ENCODE assay signal across 21 cellular contexts in the genomic region with DNA sequence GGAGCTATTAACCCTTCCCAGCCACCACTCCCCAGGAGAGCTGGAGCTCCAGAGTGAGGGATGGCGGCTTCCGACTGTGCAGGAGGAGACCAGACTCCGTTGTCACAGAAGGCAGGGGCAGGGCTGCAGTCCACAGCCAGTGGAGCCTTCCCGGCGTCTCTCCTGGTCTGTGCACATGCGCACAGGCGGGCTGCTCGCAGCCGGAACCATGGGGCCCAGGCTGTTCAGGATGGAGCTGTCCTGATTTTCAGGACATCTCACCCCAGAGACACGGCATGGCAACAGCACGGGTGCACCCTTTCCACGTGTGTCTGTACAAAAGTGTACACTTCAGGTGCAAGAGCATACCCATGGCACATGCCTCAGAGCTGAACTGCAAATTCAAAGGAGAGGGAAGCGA. TPM values are rescaled to one million over a fixed set of nuclear protein-coding genes. Genes with fewer than 3 reads are reported as not detected.
DNase-seq lines count a peak whose midpoint lies in the region; ATAC-seq, FAIRE-seq and TF ChIP-seq lines count a peak whose summit lies in the region.
"Had no signal": no experiment of that assay in that cellular context is flagged by ENCODE, and none has a peak within 500 bp of the region (broad histone marks: within the 10 kb centered on the region; RNA-seq: fewer than 3 reads in every experiment).

No MANE protein-coding gene starts in this region.

- no peak overlapping the region for H3K27ac Mint-ChIP-seq in activated T-cell treated with anti-CD3 and anti-CD28 coated beads, Interleukin-2, amount 50 U/mL, for 24 hours

- H3K27me3 Mint-ChIP-seq in activated T-cell treated with anti-CD3 and anti-CD28 coated beads, Interleukin-2, amount 50 U/mL, for 24 hours, result no peaks in the 10 kb centered on the region
- H3K27me3 Mint-ChIP-seq: CD4-positive, CD25-positive, alpha-beta regulatory T cell; effector memory CD8-positive, alpha-beta T cell had no signal

- ATAC-seq in body of pancreas, result peak; percentile 21
- ATAC-seq in GM18519 (IDR thresholded peaks at IDR 0.05; ENCODE audit: low FRiP score, unreplicated experiment), result no peak
- ATAC-seq: effector memory CD8-positive, alpha-beta T cell had no signal

- H3K4me1 ChIP-seq in body of pancreas, result no peaks in the 10 kb centered on the region
- peaks cover 6 to 18% of the 10 kb centered on the region in 2 donors for H3K4me1 ChIP-seq in kidney (ENCODE audit: control insufficient read depth in 1 of 2, insufficient read depth in 1 of 2, low read depth in 1 of 2, low read length in 2 of 2)
- H3K4me1 ChIP-seq: SJCRH30, uterus had no signal

- H3K27me3 ChIP-seq in body of pancreas, result no peaks in the 10 kb centered on the region
- H3K27me3 ChIP-seq: SJCRH30, uterus had no signal

- H3K4me1 Mint-ChIP-seq in activated T-cell treated with anti-CD3 and anti-CD28 coated beads, Interleukin-2, amount 50 U/mL, for 24 hours (ENCODE audit: low read depth), result no peaks in the 10 kb centered on the region

- no peak for TF ChIP-seq POLR2A in body of pancreas (IDR thresholded peaks at IDR 0.05)

- no peak for TF ChIP-seq CTCF in LNCaP clone FGC (IDR thresholded peaks at IDR 0.05; ENCODE audit: control insufficient read depth, extremely low read depth, insufficient read depth)
- TF ChIP-seq CTCF in body of pancreas (IDR thresholded peaks at IDR 0.05), result no peak
- TF ChIP-seq CTCF in kidney (IDR thresholded peaks at IDR 0.05; ENCODE audit: borderline replicate concordance, extremely low read depth, insufficient read depth), result no peak

- H3K9ac ChIP-seq in kidney (ENCODE audit: low read length in 2 of 2), result peak overlapping the region in 1 of 2 donors; percentile 78
- H3K9ac ChIP-seq: KMS-11 had no signal

- peak; percentile 21 for DNase-seq in LNCaP clone FGC (ENCODE audit: low read depth)
- DNase-seq in body of pancreas, result peak in 1 of 4 donors; percentile 15
- DNase-seq in kidney, result peak; percentile 84
- DNase-seq in superior temporal gyrus (ENCODE audit: extremely low spot score), result peak; percentile 46
- DNase-seq in COLO668 (lab: John Stamatoyannopoulos, UW; ENCODE audit: unreplicated experiment), result no peak
- no peak for DNase-seq in activated T-cell treated with anti-CD3 and anti-CD28 coated beads, Interleukin-2, amount 50 U/mL, for 24 hours
- DNase-seq: activated CD8-positive, alpha-beta memory T cell treated with anti-CD3 and anti-CD28 coated beads for 24 hours; activated gamma-delta T cell; CD4-positive, CD25-positive, alpha-beta regulatory T cell; effector memory CD8-positive, alpha-beta T cell; HCEC 1CT; kidney glomerular epithelial cell; NCI-H1930; SJCRH30; stimulated activated CD4-positive, alpha-beta T cell treated with anti-CD3 and anti-CD28 coated beads, Interleukin-4, amount 100 ng/mL, for 24 hours; uterus had no signal

- peaks cover 71% of the 10 kb centered on the region for H3K36me3 Mint-ChIP-seq in activated T-cell treated with anti-CD3 and anti-CD28 coated beads, Interleukin-2, amount 50 U/mL, for 24 hours (ENCODE audit: low read depth)

- H3K36me3 ChIP-seq in body of pancreas (replicated peaks in 1 of 2; ENCODE audit: insufficient read depth in 1 of 2, low read depth in 2 of 2), result peaks cover 0 to 2% of the 10 kb centered on the region in 2 donors
- peaks cover 0 to 2% of the 10 kb centered on the region in 2 donors for H3K36me3 ChIP-seq in kidney (ENCODE audit: control insufficient read depth in 1 of 2, insufficient read depth in 2 of 2, low read length in 2 of 2)
- H3K36me3 ChIP-seq: uterus had no signal

- WGBS in body of pancreas, 2 donors, result 60 to 86% methylated on average over 5 to 13 of the region's 13 CpGs

- H3K4me3 ChIP-seq in LNCaP clone FGC (ENCODE audit: low read depth, low read length) (peak overlapping the region; percentile 49), body of pancreas (no peak overlapping the region), kidney (ENCODE audit: low read length in 2 of 2) (peak overlapping the region; percentile 39 to 48)
- H3K4me3 ChIP-seq: SJCRH30, uterus had no signal

- no peak overlapping the region for H3K4me3 Mint-ChIP-seq in activated T-cell treated with anti-CD3 and anti-CD28 coated beads, Interleukin-2, amount 50 U/mL, for 24 hours
- H3K4me3 Mint-ChIP-seq: CD4-positive, CD25-positive, alpha-beta regulatory T cell; effector memory CD8-positive, alpha-beta T cell had no signal

- H3K27ac ChIP-seq in body of pancreas, result peak overlapping the region in 3 of 4 donors; percentile 9 to 39 (median 27)
- H3K27ac ChIP-seq in kidney (ENCODE audit: low read depth in 2 of 2, low read length in 2 of 2), result peak overlapping the region; percentile 66 to 88
- H3K27ac ChIP-seq: KMS-11, SJCRH30, uterus had no signal

- peaks cover 11% of the 10 kb centered on the region for H3K9me3 Mint-ChIP-seq in activated T-cell treated with anti-CD3 and anti-CD28 coated beads, Interleukin-2, amount 50 U/mL, for 24 hours

- H3K9me3 ChIP-seq in body of pancreas, result no peaks in the 10 kb centered on the region
- H3K9me3 ChIP-seq in kidney (ENCODE audit: control insufficient read depth in 1 of 2, low read length in 2 of 2), result no peaks in the 10 kb centered on the region
- H3K9me3 ChIP-seq: SJCRH30, uterus had no signal

- intact Hi-C loops in body of pancreas (cut with DNase I) (no loop called here), kidney (cut with DNase I) (no loop called here)

- no peak for FAIRE-seq in kidney (lab: Jason Lieb, UNC)
- FAIRE-seq: G401.6, GM18507, TTC549 had no signal

RNA-seq across cellular contexts. Expression of gene EIPR1, which starts 28.8 kb away (rescaled TPM):
- 10 to 100 TPM; 13.5 TPM for total RNA-seq in body of pancreas
- total RNA-seq in kidney, result 28.2 TPM
- 37.8 TPM for polyA plus RNA-seq in kidney (ENCODE audit: insufficient read depth, low read depth, low replicate concordance)

RNA-seq across cellular contexts. Expression of gene TRAPPC12, which starts 30.7 kb away (rescaled TPM):
- 100 to 1,000 TPM in 1 of 2 donors, 10 to 100 TPM in 1; 43.1 to 134 TPM for total RNA-seq in body of pancreas
- 104 TPM for total RNA-seq in kidney
- polyA plus RNA-seq in kidney (ENCODE audit: insufficient read depth, low read depth, low replicate concordance), result 81.6 TPM

Comparison
In these comparisons a context has a peak if more than half of its experiments do, and no peak if none do; other contexts are left out.
1. DNase-seq: peak in LNCaP clone FGC (single experiment), kidney (single experiment) and superior temporal gyrus (single experiment); none in COLO668 (single experiment) and activated T-cell treated with anti-CD3 and anti-CD28 coated beads, Interleukin-2, amount 50 U/mL, for 24 hours (single experiment).
2. H3K4me3 ChIP-seq: peak in LNCaP clone FGC (single experiment) and kidney (2 of 2); none in body of pancreas (0 of 2).